In the genomic region with DNA sequence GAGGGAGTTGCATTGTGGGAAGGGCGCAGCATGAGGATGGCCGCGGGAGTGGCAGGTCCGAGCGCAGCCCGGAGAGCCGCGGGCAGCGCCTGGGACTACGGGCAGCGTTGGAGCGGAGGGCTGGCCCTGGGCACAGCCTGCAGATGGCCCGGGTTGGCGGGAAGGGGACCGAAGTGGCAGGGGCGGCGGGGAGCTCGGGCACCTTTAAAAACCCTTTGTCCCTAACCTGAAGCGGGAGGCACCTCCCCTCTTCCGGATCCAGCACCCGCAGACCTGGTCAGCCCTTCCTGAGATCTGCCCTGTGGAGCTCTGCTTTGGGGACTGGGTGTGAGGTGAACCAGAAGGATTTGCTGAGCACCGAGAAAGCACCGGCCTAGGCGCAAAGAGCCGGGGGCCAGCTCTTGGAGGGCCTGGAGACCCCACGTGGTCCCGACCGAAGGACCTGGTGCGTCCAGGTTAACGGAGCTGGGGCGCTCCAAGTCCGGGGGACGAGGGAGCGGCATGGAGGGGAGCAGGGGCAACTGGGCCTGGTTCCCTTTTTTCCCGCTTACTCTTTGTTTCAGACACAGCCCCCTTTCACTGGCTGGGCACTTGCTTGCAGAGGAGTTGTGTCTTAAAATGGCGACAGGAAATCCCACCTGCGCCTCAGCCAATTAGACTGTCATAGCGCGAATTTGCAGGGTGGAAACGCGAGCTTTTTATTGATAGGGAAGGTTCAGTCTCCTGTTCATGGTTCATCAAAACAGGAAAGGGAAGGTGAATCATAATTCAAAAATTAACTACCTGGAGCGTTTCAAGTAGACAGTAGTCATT, we compare ENCODE assay signal across 8 cellular contexts. TPM values are rescaled to one million over a fixed set of nuclear protein-coding genes. Genes with fewer than 3 reads are reported as not detected.
DNase-seq lines count a peak whose midpoint lies in the region; ATAC-seq and TF ChIP-seq lines count a peak whose summit lies in the region.

No MANE protein-coding gene starts in this region.

- DNase-seq in NK-92 treated with Interleukin-12 subunit alpha and Interleukin-12 subunit beta, amount 100 ng/mL, for 24 hours (lab: John Stamatoyannopoulos, UW): peak; percentile 54
- DNase-seq in NK-92 (lab: John Stamatoyannopoulos, UW; ENCODE audit: unreplicated experiment): no peak
- DNase-seq in SK-N-MC (ENCODE audit: low read depth, low spot score): no peak
- peak in 1 of 7 donors; percentile 57 for DNase-seq in adrenal gland
- DNase-seq in iPS-NIHi7 (ENCODE audit: extremely low spot score): peak; percentile 49
- peak; percentile 73 to 78 for DNase-seq in stimulated activated CD4-positive, alpha-beta T cell treated with anti-CD3 and anti-CD28 coated beads, Interleukin-2, amount 100 ng/mL, for 24 hours
- no peak for DNase-seq in osteocyte (ENCODE audit: extremely low spot score, unreplicated experiment)

- H3K4me1 Mint-ChIP-seq in osteocyte (ENCODE audit: unreplicated experiment): peaks cover 10% of the 10 kb centered on the region

- peaks cover 5% of the 10 kb centered on the region for H3K27me3 ChIP-seq in adrenal gland

- peak; percentile 21 for ATAC-seq in HG03097 (IDR thresholded peaks at IDR 0.05; ENCODE audit: low FRiP score, unreplicated experiment)

- no peak for TF ChIP-seq POLR2A in adrenal gland (IDR thresholded peaks at IDR 0.05)

- 23 to 41% (median 26%) methylated on average over 25 to 42 of the region's 42 CpGs for WGBS in adrenal gland, 4 donors

- intact Hi-C loops in adrenal gland (cut with DNase I): no loop called here

- no peaks in the 10 kb centered on the region for H3K9me3 Mint-ChIP-seq in osteocyte (ENCODE audit: unreplicated experiment)

- no peak overlapping the region for H3K27ac ChIP-seq in SK-N-MC
- peak overlapping the region in 2 of 5 donors; percentile 62 to 74 for H3K27ac ChIP-seq in adrenal gland

- H3K36me3 Mint-ChIP-seq in osteocyte (ENCODE audit: unreplicated experiment): no peaks in the 10 kb centered on the region

- H3K9ac ChIP-seq in SK-N-MC (ENCODE audit: insufficient read length): peak overlapping the region; percentile 96

- no peak for TF ChIP-seq CTCF in adrenal gland (IDR thresholded peaks at IDR 0.05)
- no peak for TF ChIP-seq CTCF in osteocyte (IDR thresholded peaks at IDR 0.05)

- no peaks in the 10 kb centered on the region for H3K9me3 ChIP-seq in SK-N-MC (ENCODE audit: low read depth, low read length)
- H3K9me3 ChIP-seq in adrenal gland (replicated peaks in 1 of 3): no peaks in the 10 kb centered on the region

- no peaks in the 10 kb centered on the region for H3K27me3 Mint-ChIP-seq in osteocyte (ENCODE audit: unreplicated experiment)

- H3K36me3 ChIP-seq in SK-N-MC (ENCODE audit: insufficient read depth, low read length): peaks cover 4% of the 10 kb centered on the region; the same call in 1 of the 2 replicates
- H3K36me3 ChIP-seq in adrenal gland (replicated peaks in 1 of 2): no peaks in the 10 kb centered on the region

- H3K4me1 ChIP-seq in adrenal gland (replicated peaks in 1 of 2): peaks cover 19 to 20% of the 10 kb centered on the region in 2 donors

- H3K4me3 ChIP-seq in SK-N-MC: peak overlapping the region; percentile 91
- H3K4me3 ChIP-seq in adrenal gland: peak overlapping the region in 3 of 4 donors; percentile 41 to 61 (median 49)

- H3K4me3 Mint-ChIP-seq in osteocyte (ENCODE audit: unreplicated experiment): no peak overlapping the region

- no peak overlapping the region for H3K27ac Mint-ChIP-seq in osteocyte (ENCODE audit: unreplicated experiment)

RNA-seq across cellular contexts. Expression of a gene that starts 0.8 kb away (rescaled TPM):
- total RNA-seq in adrenal gland: 10 to 100 TPM in 2 of 8 donors, 1 to 10 TPM in 6; 4.5 to 14.7 (median 6.7) TPM
- 10 to 100 TPM in 1 of 3 donors, 1 to 10 TPM in 2; 2.4 to 14.8 (median 2.9) TPM for polyA plus RNA-seq in adrenal gland
- 128 and 132 TPM in 2 replicates for total RNA-seq in osteocyte

Comparison
In these comparisons a context has a peak if more than half of its experiments do, and no peak if none do; other contexts are left out.
1. DNase-seq: peak in NK-92 treated with Interleukin-12 subunit alpha and Interleukin-12 subunit beta, amount 100 ng/mL, for 24 hours (single experiment), iPS-NIHi7 (single experiment) and stimulated activated CD4-positive, alpha-beta T cell treated with anti-CD3 and anti-CD28 coated beads, Interleukin-2, amount 100 ng/mL, for 24 hours (2 of 2); none in NK-92 (single experiment), SK-N-MC (single experiment) and osteocyte (single experiment).